In genomic region chr1:20376171-20376570, GRCh38 we compare ENCODE assay signal across 20 cellular contexts.
"Had no signal": no experiment of that assay in that cellular context is flagged by ENCODE, and none has a peak within 500 bp of the region (broad histone marks: within the 10 kb centered on the region; RNA-seq: fewer than 3 reads in every experiment).

No MANE protein-coding gene starts in this region.

- H3K9me3 Mint-ChIP-seq: activated CD4-positive, alpha-beta memory T cell treated with anti-CD3 and anti-CD28 coated beads for 36 hours; activated CD4-positive, alpha-beta T cell treated with anti-CD3 and anti-CD28 coated beads, Interleukin-2, amount 10 ng/mL, durations not matched to agents 24 days and 14 days; activated naive CD4-positive, alpha-beta T cell treated with anti-CD3 and anti-CD28 coated beads for 36 hours; activated naive CD8-positive, alpha-beta T cell treated with anti-CD3 and anti-CD28 coated beads for 36 hours; activated T-helper 1 cell treated with anti-CD3 and anti-CD28 coated beads, Interleukin-12 subunit alpha, Interleukin-12 subunit beta, Interleukin-2, Interleukin-4 antibody, amounts not matched to agents 30 ng/mL and 10 ng/mL and 1 ng/mL, durations not matched to agents 14 hours and 24 hours and 36 hours; nephron progenitor cell had no signal

- H3K36me3 ChIP-seq: adrenal gland, brain microvascular endothelial cell, esophagus squamous epithelium, pancreas, right atrium auricular region, suprapubic skin, tibial artery, upper lobe of right lung had no signal

- H3K27ac Mint-ChIP-seq: activated CD4-positive, alpha-beta memory T cell treated with anti-CD3 and anti-CD28 coated beads for 36 hours; activated CD4-positive, alpha-beta T cell treated with anti-CD3 and anti-CD28 coated beads, Interleukin-2, amount 10 ng/mL, durations not matched to agents 24 days and 14 days; activated naive CD4-positive, alpha-beta T cell treated with anti-CD3 and anti-CD28 coated beads for 36 hours; activated naive CD8-positive, alpha-beta T cell treated with anti-CD3 and anti-CD28 coated beads for 36 hours; activated T-helper 1 cell treated with anti-CD3 and anti-CD28 coated beads, Interleukin-12 subunit alpha, Interleukin-12 subunit beta, Interleukin-2, Interleukin-4 antibody, amounts not matched to agents 30 ng/mL and 10 ng/mL and 1 ng/mL, durations not matched to agents 14 hours and 24 hours and 36 hours; nephron progenitor cell; T-helper 17 cell had no signal

- DNase-seq: esophagus squamous epithelium, tibial artery, upper lobe of right lung had no signal

- H3K9me3 ChIP-seq: adrenal gland, esophagus squamous epithelium, mucosa of descending colon, pancreas, right atrium auricular region, suprapubic skin, tibial artery, upper lobe of right lung had no signal

- H3K27ac ChIP-seq: brain microvascular endothelial cell, epithelial cell of prostate, esophagus squamous epithelium, pancreas, right atrium auricular region, suprapubic skin, tibial artery, upper lobe of right lung had no signal

- H3K4me1 Mint-ChIP-seq: nephron progenitor cell had no signal

- H3K4me3 Mint-ChIP-seq: activated CD4-positive, alpha-beta memory T cell treated with anti-CD3 and anti-CD28 coated beads for 36 hours; activated CD4-positive, alpha-beta T cell treated with anti-CD3 and anti-CD28 coated beads, Interleukin-2, amount 10 ng/mL, durations not matched to agents 24 days and 14 days; activated naive CD4-positive, alpha-beta T cell treated with anti-CD3 and anti-CD28 coated beads for 36 hours; activated naive CD8-positive, alpha-beta T cell treated with anti-CD3 and anti-CD28 coated beads for 36 hours; activated T-helper 1 cell treated with anti-CD3 and anti-CD28 coated beads, Interleukin-12 subunit alpha, Interleukin-12 subunit beta, Interleukin-2, Interleukin-4 antibody, amounts not matched to agents 30 ng/mL and 10 ng/mL and 1 ng/mL, durations not matched to agents 14 hours and 24 hours and 36 hours; nephron progenitor cell; T-helper 17 cell had no signal

- H3K4me3 ChIP-seq: adrenal gland, esophagus squamous epithelium, mucosa of descending colon, pancreas, right atrium auricular region, suprapubic skin, tibial artery, upper lobe of right lung had no signal

- H3K27me3 ChIP-seq: adrenal gland, right atrium auricular region had no signal

- FAIRE-seq: endometrium, frontal cortex, islet of Langerhans, pancreas had no signal

- H3K36me3 Mint-ChIP-seq: activated CD4-positive, alpha-beta memory T cell treated with anti-CD3 and anti-CD28 coated beads for 36 hours; activated naive CD8-positive, alpha-beta T cell treated with anti-CD3 and anti-CD28 coated beads for 36 hours had no signal

- H3K4me1 ChIP-seq: pancreas, right atrium auricular region, suprapubic skin, tibial artery, upper lobe of right lung had no signal
